13 cellular contexts compared by ENCODE assay signal in genomic region chr14:50964683-50965390, GRCh38. TPM values are rescaled to one million over a fixed set of nuclear protein-coding genes. Genes with fewer than 3 reads are reported as not detected.
DNase-seq lines count a peak whose midpoint lies in the region; ATAC-seq and TF ChIP-seq lines count a peak whose summit lies in the region.
"Had no signal": no experiment of that assay in that cellular context is flagged by ENCODE, and none has a peak within 500 bp of the region (broad histone marks: within the 10 kb centered on the region; RNA-seq: fewer than 3 reads in every experiment).

No MANE protein-coding gene starts in this region.

- ATAC-seq in HG03095 (IDR thresholded peaks at IDR 0.05; ENCODE audit: unreplicated experiment): no peak
- no peak for ATAC-seq in GM21528 (IDR thresholded peaks at IDR 0.05; ENCODE audit: low FRiP score, unreplicated experiment)
- ATAC-seq: GM12878, mucosa of descending colon had no signal

- DNase-seq in GM04503 (ENCODE audit: low read depth) (peak; percentile 67), RPMI7951 (ENCODE audit: low read depth) (peak; percentile 80), foreskin fibroblast (peak; percentile 91 to 94), skeletal muscle cell (ENCODE audit: low read depth) (peak; percentile 96), cortex of kidney (lab: John Stamatoyannopoulos, UW) (no peak), NCI-H187 treated with DMSO at 0.1 percent for 48 hours (lab: John Stamatoyannopoulos, UW) (no peak)
- DNase-seq: activated CD4-positive, CD25-positive, alpha-beta regulatory T cell treated with anti-CD3 and anti-CD28 coated beads, Interleukin-2, amount 50 U/mL, for 72 hours; cerebellar nuclear complex; stimulated activated CD8-positive, alpha-beta memory T cell treated with anti-CD3 and anti-CD28 coated beads, Interleukin-4, amount 100 ng/mL, for 48 hours had no signal

- H3K4me3 ChIP-seq in foreskin fibroblast (ENCODE audit: low read depth in 1 of 2, low read length in 2 of 2): no peak overlapping the region
- H3K4me3 ChIP-seq in skeletal muscle cell (ENCODE audit: low read depth, low read length): no peak overlapping the region
- H3K4me3 ChIP-seq: GM12878, mucosa of descending colon had no signal

- no peak for TF ChIP-seq CTCF in foreskin fibroblast (IDR thresholded peaks at IDR 0.05; ENCODE audit: low read depth, low read length)

RNA-seq across cellular contexts. Expression of gene PYGL, which starts 20.6 kb away (rescaled TPM):
- 40.2 and 48.3 TPM in 2 replicates for total RNA-seq in RPMI7951 (2014; rRNA removed; shearing (Covaris generic))

Comparison
In these comparisons a context has a peak if more than half of its experiments do, and no peak if none do; other contexts are left out.
1. DNase-seq: peak in GM04503 (single experiment), RPMI7951 (single experiment), foreskin fibroblast (2 of 2) and skeletal muscle cell (single experiment); none in cortex of kidney (single experiment) and NCI-H187 treated with DMSO at 0.1 percent for 48 hours (single experiment).